Comparison of ENCODE assay signal across 8 cellular contexts in genomic region chr17:2137342-2138098, GRCh38.
DNase-seq lines count a peak whose midpoint lies in the region; ATAC-seq, FAIRE-seq and TF ChIP-seq lines count a peak whose summit lies in the region.

No MANE protein-coding gene starts in this region.

- no peak overlapping the region for H3K4me3 ChIP-seq in bronchial epithelial cell (ENCODE audit: low read depth, low read length)

- H3K9me3 Mint-ChIP-seq in neural crest cell, result no peaks in the 10 kb centered on the region

- no peaks in the 10 kb centered on the region for H3K36me3 ChIP-seq in bronchial epithelial cell (ENCODE audit: control insufficient read depth, insufficient read depth, low read length)

- peak; percentile 55 for FAIRE-seq in bronchial epithelial cell (lab: Jason Lieb, UNC)

- no peak for ATAC-seq in HG02642 (IDR thresholded peaks at IDR 0.05; ENCODE audit: poor library complexity, unreplicated experiment)

- DNase-seq in NCI-H2227 (lab: John Stamatoyannopoulos, UW; ENCODE audit: unreplicated experiment) (peak; percentile 3), NCI-H2227 treated with DMSO at 0.1 percent for 48 hours (lab: John Stamatoyannopoulos, UW) (no peak), HS-27A (ENCODE audit: low read depth) (peak; percentile 9), bronchial epithelial cell (ENCODE audit: low read depth) (peak; percentile 80), neural crest cell (ENCODE audit: low read depth, low spot score) (peak; percentile 20)
- DNase-seq in activated CD4-positive, alpha-beta T cell treated with anti-CD3 and anti-CD28 coated beads for 48 hours, result no peak
- no peak for DNase-seq in activated CD4-positive, CD25-positive, alpha-beta regulatory T cell treated with anti-CD3 and anti-CD28 coated beads, Interleukin-2, amount 50 U/mL, for 72 hours

- H3K27me3 ChIP-seq in bronchial epithelial cell (ENCODE audit: control insufficient read depth, insufficient read depth, low read length), result no peaks in the 10 kb centered on the region

- H3K27me3 Mint-ChIP-seq in neural crest cell (ENCODE audit: low read depth), result no peaks in the 10 kb centered on the region

- H3K36me3 Mint-ChIP-seq in neural crest cell (ENCODE audit: low read depth), result no peaks in the 10 kb centered on the region

- no peak overlapping the region for H3K4me3 Mint-ChIP-seq in neural crest cell

- no peak overlapping the region for H3K27ac Mint-ChIP-seq in neural crest cell (ENCODE audit: unreplicated experiment)

- H3K4me1 Mint-ChIP-seq in neural crest cell, result peaks cover 25% of the 10 kb centered on the region

- TF ChIP-seq CTCF in bronchial epithelial cell (IDR thresholded peaks at IDR 0.05; ENCODE audit: insufficient read depth, low read length, severe bottlenecking) (no peak), neural crest cell (conservative IDR thresholded peaks at IDR 0.05) (no peak)

Comparison
In these comparisons a context has a peak if more than half of its experiments do, and no peak if none do; other contexts are left out.
1. DNase-seq: peak in NCI-H2227 (single experiment), HS-27A (single experiment), bronchial epithelial cell (single experiment) and neural crest cell (single experiment); none in NCI-H2227 treated with DMSO at 0.1 percent for 48 hours (single experiment), activated CD4-positive, alpha-beta T cell treated with anti-CD3 and anti-CD28 coated beads for 48 hours (single experiment) and activated CD4-positive, CD25-positive, alpha-beta regulatory T cell treated with anti-CD3 and anti-CD28 coated beads, Interleukin-2, amount 50 U/mL, for 72 hours (single experiment).